In the genomic region with DNA sequence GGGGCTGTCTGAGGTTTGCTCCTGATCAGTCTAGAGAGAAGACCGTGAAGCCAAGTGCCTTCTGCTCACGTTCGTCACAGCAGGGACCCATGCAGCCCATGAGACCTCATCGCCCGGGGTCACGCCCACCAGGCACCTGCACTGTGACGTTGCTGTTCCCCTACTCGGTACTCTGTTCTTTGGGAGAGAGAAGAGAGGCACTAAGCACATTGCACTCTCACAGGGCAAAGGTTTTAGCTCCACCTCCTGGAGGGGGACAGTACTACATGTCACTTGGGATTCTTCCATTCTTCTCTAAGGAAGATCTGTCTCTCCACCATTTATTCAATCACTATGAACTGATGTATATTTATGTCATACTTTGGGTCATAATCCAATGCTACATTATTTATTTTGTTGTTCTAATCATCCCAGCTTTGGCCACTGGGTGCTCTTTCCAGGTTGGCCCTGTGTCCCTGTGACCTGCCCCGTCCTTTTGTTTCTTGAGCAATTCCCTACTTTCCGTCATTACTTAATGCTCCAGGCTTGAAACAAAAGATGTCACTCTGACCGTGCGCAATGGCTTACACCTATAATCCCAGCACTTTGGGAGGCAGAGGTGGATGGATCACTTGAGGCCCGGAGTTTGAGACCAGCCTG, we compare ENCODE assay signal across 8 cellular contexts. TPM values are rescaled to one million over a fixed set of nuclear protein-coding genes. Genes with fewer than 3 reads are reported as not detected.
DNase-seq lines count a peak whose midpoint lies in the region; ATAC-seq, FAIRE-seq and TF ChIP-seq lines count a peak whose summit lies in the region.

No MANE protein-coding gene starts in this region.

- DNase-seq in 8988T, result peak; percentile 72
- peak; percentile 60 for DNase-seq in GM12891 (ENCODE audit: insufficient read length, low spot score)
- peak; percentile 27 for DNase-seq in NCI-H345 (lab: John Stamatoyannopoulos, UW)
- DNase-seq in activated CD4-positive, alpha-beta T cell treated with anti-CD3 and anti-CD28 coated beads, Interleukin-2, amount 10 ng/mL, durations not matched to agents 24 days and 14 days, result peak; percentile 90
- DNase-seq in effector CD8-positive, alpha-beta T cell (lab: John Stamatoyannopoulos, UW), result peak; percentile 28
- DNase-seq in natural killer cell, result no peak
- DNase-seq in transverse colon, result peak; percentile 60

- peaks cover 3% of the 10 kb centered on the region for H3K4me1 Mint-ChIP-seq in activated CD4-positive, alpha-beta T cell treated with anti-CD3 and anti-CD28 coated beads, Interleukin-2, amount 10 ng/mL, durations not matched to agents 24 days and 14 days
- no peaks in the 10 kb centered on the region for H3K4me1 Mint-ChIP-seq in natural killer cell

- H3K4me3 Mint-ChIP-seq in activated CD4-positive, alpha-beta T cell treated with anti-CD3 and anti-CD28 coated beads, Interleukin-2, amount 10 ng/mL, durations not matched to agents 24 days and 14 days, result no peak overlapping the region
- no peak overlapping the region for H3K4me3 Mint-ChIP-seq in natural killer cell

- 38 to 85% methylated on average over 5 to 13 of the region's 13 CpGs for WGBS in transverse colon (ENCODE audit: low coverage in 1 of 2), 2 donors

- H3K4me1 ChIP-seq in transverse colon, result no peaks in the 10 kb centered on the region

- no peak overlapping the region for H3K4me3 ChIP-seq in transverse colon

- TF ChIP-seq EP300 in transverse colon (IDR thresholded peaks at IDR 0.05; ENCODE audit: low read depth), result no peak

- TF ChIP-seq POLR2A in GM12891 (IDR thresholded peaks at IDR 0.05; ENCODE audit: low read depth, low read length) (no peak), transverse colon (IDR thresholded peaks at IDR 0.05) (no peak)

- H3K36me3 Mint-ChIP-seq in activated CD4-positive, alpha-beta T cell treated with anti-CD3 and anti-CD28 coated beads, Interleukin-2, amount 10 ng/mL, durations not matched to agents 24 days and 14 days (ENCODE audit: low read depth), result no peaks in the 10 kb centered on the region
- H3K36me3 Mint-ChIP-seq in natural killer cell, result no peaks in the 10 kb centered on the region

- no peak overlapping the region for H3K27ac ChIP-seq in transverse colon

- ATAC-seq in natural killer cell (peak; percentile 86 to 89 (median 86)), HG02870 (IDR thresholded peaks at IDR 0.05; ENCODE audit: unreplicated experiment) (no peak)

- H3K27me3 Mint-ChIP-seq in activated CD4-positive, alpha-beta T cell treated with anti-CD3 and anti-CD28 coated beads, Interleukin-2, amount 10 ng/mL, durations not matched to agents 24 days and 14 days, result peaks cover 3% of the 10 kb centered on the region
- H3K27me3 Mint-ChIP-seq in natural killer cell (ENCODE audit: low read depth in 2 of 2), result peaks cover 3 to 17% of the 10 kb centered on the region in 2 donors

- TF ChIP-seq CTCF in natural killer cell (IDR thresholded peaks at IDR 0.05) (peak; percentile 69), transverse colon (IDR thresholded peaks at IDR 0.05) (peak; percentile 66 to 79 (median 74))

- H3K27me3 ChIP-seq in transverse colon, result no peaks in the 10 kb centered on the region

- FAIRE-seq in GM12891 (lab: Jason Lieb, UNC), result peak; percentile 76

- in situ Hi-C loops in transverse colon (cut with MboI; ENCODE audit: low pct_ligation_motif_present in 1 of 4, low pct_unique_long_range_greater_than_20kb in 1 of 4, low sequenced_read_pairs in 3 of 4), result no loop called here

- no peaks in the 10 kb centered on the region for H3K36me3 ChIP-seq in transverse colon

- no peak overlapping the region for H3K27ac Mint-ChIP-seq in activated CD4-positive, alpha-beta T cell treated with anti-CD3 and anti-CD28 coated beads, Interleukin-2, amount 10 ng/mL, durations not matched to agents 24 days and 14 days
- H3K27ac Mint-ChIP-seq in natural killer cell, result no peak overlapping the region

- intact Hi-C loops in activated CD4-positive, alpha-beta T cell treated with anti-CD3 and anti-CD28 coated beads, Interleukin-2, amount 10 ng/mL, durations not matched to agents 24 days and 14 days (cut with micrococcal nuclease), result loop anchor here (1.0 to 2.0 kb wide), 2 partner anchors 30 to 306 kb away; partner anchors contain the start of gene BRD3
- intact Hi-C loops in natural killer cell (cut with micrococcal nuclease) (loop anchor here (2.0 kb wide), 1 partner anchor 306 kb away; no protein-coding TSS in a partner anchor), transverse colon (cut with DNase I; ENCODE audit: low total_unique reads) (loop anchor here (10.0 kb wide), 1 partner anchor 304 kb away; no protein-coding TSS in a partner anchor)

- no peaks in the 10 kb centered on the region for H3K9me3 ChIP-seq in transverse colon

- peaks cover 7% of the 10 kb centered on the region for H3K9me3 Mint-ChIP-seq in activated CD4-positive, alpha-beta T cell treated with anti-CD3 and anti-CD28 coated beads, Interleukin-2, amount 10 ng/mL, durations not matched to agents 24 days and 14 days
- peaks cover 0 to 9% of the 10 kb centered on the region in 2 donors for H3K9me3 Mint-ChIP-seq in natural killer cell

TF ChIP-seq in GM12891, 5 proteins besides CTCF, POLR2A, EP300 and RAD21:
- TF ChIP-seq TAF1 (IDR thresholded peaks at IDR 0.05; ENCODE audit: low read depth, low read length) (no peak), PAX5 (IDR thresholded peaks at IDR 0.05; ENCODE audit: insufficient read depth, low read length, severe bottlenecking) (no peak), POU2F2 (IDR thresholded peaks at IDR 0.05; ENCODE audit: low read depth, low read length) (no peak), POLR2AphosphoS5 (IDR thresholded peaks at IDR 0.05; ENCODE audit: low read depth, low read length) (no peak), SPI1 (IDR thresholded peaks at IDR 0.05; ENCODE audit: low read depth, low read length) (no peak)

RNA-seq across cellular contexts. Expression of gene BRD3, which starts 31.4 kb away (rescaled TPM):
- polyA plus RNA-seq in GM12891 (2012; ENCODE audit: low read depth, missing spikeins), result 6.1 TPM
- total RNA-seq in activated CD4-positive, alpha-beta T cell treated with anti-CD3 and anti-CD28 coated beads, Interleukin-2, amount 10 ng/mL, durations not matched to agents 24 days and 14 days, result 32.3 and 40.9 TPM in 2 replicates
- total RNA-seq in natural killer cell (10 to 100 TPM; 52.8 to 63.0 (median 52.8) TPM), transverse colon (10 to 100 TPM; 14.5 to 21.3 (median 17.2) TPM)

RNA-seq across cellular contexts. Expression of gene WDR5, which starts 36.6 kb away (rescaled TPM):
- 24.7 TPM for polyA plus RNA-seq in GM12891 (2012; ENCODE audit: low read depth, missing spikeins)
- total RNA-seq in activated CD4-positive, alpha-beta T cell treated with anti-CD3 and anti-CD28 coated beads, Interleukin-2, amount 10 ng/mL, durations not matched to agents 24 days and 14 days, result 71.2 TPM in 2 replicates
- 10 to 100 TPM; 12.9 to 18.6 (median 15.9) TPM for total RNA-seq in natural killer cell
- total RNA-seq in transverse colon, result 10 to 100 TPM in 3 of 4 donors, 1 to 10 TPM in 1; 8.2 to 95.7 (median 16.3) TPM
